ENCODE assay signal across 1 cellular context in genomic region chr1:211698161-211699026, GRCh38.
TF ChIP-seq lines count a peak whose summit lies in the region.

No MANE protein-coding gene starts in this region.

TF ChIP-seq in K562, 482 proteins besides CTCF, POLR2A, EP300 and RAD21 (continued from another document and continues in another):
- TF ChIP-seq ZBTB40 (IDR thresholded peaks at IDR 0.05) = no peak
- no peak for TF ChIP-seq ZBTB40 (CRISPR knock-in tag; IDR thresholded peaks at IDR 0.05)
- peak; percentile 81 for TF ChIP-seq ZHX1 (conservative IDR thresholded peaks at IDR 0.05; ENCODE audit: low read length)
- no peak for TF ChIP-seq POLR3G (IDR thresholded peaks at IDR 0.05; ENCODE audit: extremely low read depth, insufficient read length, insufficient replicate concordance)
- TF ChIP-seq MBD1 (CRISPR knock-in tag; IDR thresholded peaks at IDR 0.05) = no peak
- no peak for TF ChIP-seq CHAMP1 (IDR thresholded peaks at IDR 0.05)
- TF ChIP-seq MCM3 (IDR thresholded peaks at IDR 0.05) = no peak
- no peak; the same call in 1 of the 2 replicates for TF ChIP-seq TARDBP (IDR thresholded peaks at IDR 0.05)
- 0 out of 2 replicates have a peak, but pooled peaks have one; percentile 76 for TF ChIP-seq FOXK1 (CRISPR knock-in tag; IDR thresholded peaks at IDR 0.05; ENCODE audit: borderline replicate concordance)
- peak; percentile 66 for TF ChIP-seq CXXC5 (CRISPR knock-in tag; IDR thresholded peaks at IDR 0.05)
- TF ChIP-seq THAP12 (CRISPR knock-in tag; IDR thresholded peaks at IDR 0.05) = no peak
- TF ChIP-seq ZNF77 (CRISPR knock-in tag; IDR thresholded peaks at IDR 0.05) = no peak
- 0 out of 2 replicates have a peak, but pooled peaks have one; percentile 49 for TF ChIP-seq ATF7 (IDR thresholded peaks at IDR 0.05)
- TF ChIP-seq GABPB2 (CRISPR knock-in tag; conservative IDR thresholded peaks at IDR 0.05) = no peak
- TF ChIP-seq ATF3 (IDR thresholded peaks at IDR 0.05) = no peak
- peak; percentile 71; the same call in 1 of the 2 replicates for TF ChIP-seq ATF3 (CRISPR knock-in tag; conservative IDR thresholded peaks at IDR 0.05)
- TF ChIP-seq ZEB2 (IDR thresholded peaks at IDR 0.05) = peak; percentile 32; the same call in 1 of the 2 replicates
- 0 out of 4 replicates have a peak, but pooled peaks of 1 of the 2 experiments have one; percentile 50 for TF ChIP-seq MLLT1 (IDR thresholded peaks at IDR 0.05)
- TF ChIP-seq PATZ1 (CRISPR knock-in tag; IDR thresholded peaks at IDR 0.05; ENCODE audit: borderline replicate concordance) = no peak
- no peak for TF ChIP-seq ZC3H4 (CRISPR knock-in tag; IDR thresholded peaks at IDR 0.05; ENCODE audit: borderline replicate concordance)
- TF ChIP-seq NCOA1 (IDR thresholded peaks at IDR 0.05; ENCODE audit: low read depth) = no peak
- TF ChIP-seq E2F8 (IDR thresholded peaks at IDR 0.05; ENCODE audit: low read depth, partially characterized antibody) = no peak
- TF ChIP-seq RFX1 (IDR thresholded peaks at IDR 0.05) = no peak
- peak in 1 of 2 experiments; percentile 62; a peak in 1 of 4 replicates for TF ChIP-seq SRF (CRISPR knock-in tag; IDR thresholded peaks at IDR 0.05)
- no peak for TF ChIP-seq FOXJ3 (CRISPR knock-in tag; IDR thresholded peaks at IDR 0.05)
- no peak for TF ChIP-seq KDM5B (IDR thresholded peaks at IDR 0.05; ENCODE audit: insufficient replicate concordance, low read depth, low read length)
